In the genomic region with DNA sequence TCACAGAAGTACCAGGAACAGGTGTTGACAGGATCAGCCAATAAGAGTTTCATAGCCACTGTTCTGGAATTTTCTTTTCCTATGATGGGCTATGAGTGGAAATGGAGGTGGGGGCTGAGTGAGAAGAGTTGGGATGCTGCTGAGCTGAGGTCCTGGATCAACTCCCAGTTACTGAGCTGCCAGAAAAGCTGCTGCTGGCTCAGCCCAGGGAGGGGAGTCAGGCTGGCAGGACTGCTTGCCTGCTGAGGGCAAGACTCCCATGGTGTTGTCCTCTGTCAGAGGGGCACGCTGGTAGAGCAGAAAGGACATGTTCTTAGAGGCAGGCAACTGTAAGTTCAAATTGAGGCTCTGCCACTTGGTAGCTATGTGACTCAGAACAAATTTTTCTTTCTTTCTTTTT, we compare ENCODE assay signal across 18 cellular contexts. TPM values are rescaled to one million over a fixed set of nuclear protein-coding genes. Genes with fewer than 3 reads are reported as not detected.
DNase-seq lines count a peak whose midpoint lies in the region; ATAC-seq and TF ChIP-seq lines count a peak whose summit lies in the region.
"Had no signal": no experiment of that assay in that cellular context is flagged by ENCODE, and none has a peak within 500 bp of the region (broad histone marks: within the 10 kb centered on the region; RNA-seq: fewer than 3 reads in every experiment).

No MANE protein-coding gene starts in this region.

- H3K4me3 Mint-ChIP-seq in activated naive CD4-positive, alpha-beta T cell treated with anti-CD3 and anti-CD28 coated beads, Interleukin-2, amount 10 ng/mL, durations not matched to agents 7 days and 5 days = no peak overlapping the region
- H3K4me3 Mint-ChIP-seq: CD4-positive, alpha-beta memory T cell had no signal

- no peaks in the 10 kb centered on the region for H3K27me3 ChIP-seq in heart left ventricle
- no peaks in the 10 kb centered on the region for H3K27me3 ChIP-seq in right cardiac atrium (ENCODE audit: control insufficient read depth, insufficient read depth)
- H3K27me3 ChIP-seq: BLaER1 had no signal

- H3K4me3 ChIP-seq in heart left ventricle (no peak overlapping the region), right cardiac atrium (ENCODE audit: low read length) (no peak overlapping the region)
- H3K4me3 ChIP-seq: BLaER1, GM23248 had no signal

- no peak for ATAC-seq in activated naive CD4-positive, alpha-beta T cell treated with anti-CD3 and anti-CD28 coated beads, Interleukin-2, amount 50 U/mL, for 72 hours
- peak in 3 of 4 donors; percentile 35 to 52 (median 36) for ATAC-seq in heart left ventricle
- ATAC-seq in right cardiac atrium = peak in 1 of 2 donors; percentile 20
- no peak for ATAC-seq in HG02840 (IDR thresholded peaks at IDR 0.05; ENCODE audit: low FRiP score, unreplicated experiment)
- ATAC-seq: HCT116 had no signal

- H3K9me3 ChIP-seq in heart left ventricle (no peaks in the 10 kb centered on the region), right cardiac atrium (ENCODE audit: control insufficient read depth, low read length) (no peaks in the 10 kb centered on the region)
- H3K9me3 ChIP-seq: BLaER1 had no signal

- 50 to 94% (median 91%) methylated on average over 1 of the region's 1 CpG for WGBS in heart left ventricle, 4 donors
- 80% methylated on average over 1 of the region's 1 CpG for WGBS in right cardiac atrium

- intact Hi-C loops in heart left ventricle (cut with DNase I) (no loop called here), right cardiac atrium (cut with DNase I) (no loop called here)

- no peak for TF ChIP-seq CTCF in heart left ventricle (IDR thresholded peaks at IDR 0.05)

- DNase-seq in activated naive CD4-positive, alpha-beta T cell treated with anti-CD3 and anti-CD28 coated beads, Interleukin-2, amount 50 U/mL, for 72 hours (ENCODE audit: low spot score in 2 of 2) = no peak
- DNase-seq in activated naive CD4-positive, alpha-beta T cell treated with anti-CD3 and anti-CD28 coated beads, Interleukin-2, amount 10 ng/mL, durations not matched to agents 7 days and 5 days = no peak
- DNase-seq in NCI-H69 (lab: John Stamatoyannopoulos, UW) = peak; percentile 48
- DNase-seq in heart left ventricle = no peak
- DNase-seq in right cardiac atrium = peak in 2 of 3 donors; percentile 59 to 60
- DNase-seq in putamen (ENCODE audit: low spot score) = no peak
- no peak for DNase-seq in activated CD8-positive, alpha-beta memory T cell treated with anti-CD3 and anti-CD28 coated beads, Interleukin-2, amount 50 U/mL, for 48 hours
- DNase-seq: 8988T; AML-193; CD4-positive, alpha-beta memory T cell; DMS153; DMS79 treated with DMSO at 0.1 percent for 48 hours; EL; GM23248 had no signal

- no peak for TF ChIP-seq POLR2A in heart left ventricle (IDR thresholded peaks at IDR 0.05)

- no peaks in the 10 kb centered on the region for H3K27me3 Mint-ChIP-seq in activated naive CD4-positive, alpha-beta T cell treated with anti-CD3 and anti-CD28 coated beads, Interleukin-2, amount 10 ng/mL, durations not matched to agents 7 days and 5 days
- H3K27me3 Mint-ChIP-seq: CD4-positive, alpha-beta memory T cell had no signal

- peaks cover 7 to 8% of the 10 kb centered on the region in 2 donors for H3K36me3 Mint-ChIP-seq in activated naive CD4-positive, alpha-beta T cell treated with anti-CD3 and anti-CD28 coated beads, Interleukin-2, amount 50 U/mL, for 72 hours
- peaks cover 47% of the 10 kb centered on the region for H3K36me3 Mint-ChIP-seq in activated naive CD4-positive, alpha-beta T cell treated with anti-CD3 and anti-CD28 coated beads, Interleukin-2, amount 10 ng/mL, durations not matched to agents 7 days and 5 days

- no peaks in the 10 kb centered on the region for H3K9me3 Mint-ChIP-seq in activated naive CD4-positive, alpha-beta T cell treated with anti-CD3 and anti-CD28 coated beads, Interleukin-2, amount 50 U/mL, for 72 hours
- H3K9me3 Mint-ChIP-seq in activated naive CD4-positive, alpha-beta T cell treated with anti-CD3 and anti-CD28 coated beads, Interleukin-2, amount 10 ng/mL, durations not matched to agents 7 days and 5 days = no peaks in the 10 kb centered on the region

- H3K27ac ChIP-seq in heart left ventricle (no peak overlapping the region), right cardiac atrium (ENCODE audit: low read length) (no peak overlapping the region)
- H3K27ac ChIP-seq: BLaER1, GM23248, HL-60 had no signal

- CTCF ChIA-PET in activated naive CD4-positive, alpha-beta T cell treated with anti-CD3 and anti-CD28 coated beads, Interleukin-2, amount 10 ng/mL, durations not matched to agents 7 days and 5 days (lab: Charles Lee) = no interaction called here

- peak overlapping the region; percentile 18 to 23 for H3K27ac Mint-ChIP-seq in activated naive CD4-positive, alpha-beta T cell treated with anti-CD3 and anti-CD28 coated beads, Interleukin-2, amount 50 U/mL, for 72 hours
- H3K27ac Mint-ChIP-seq in activated naive CD4-positive, alpha-beta T cell treated with anti-CD3 and anti-CD28 coated beads, Interleukin-2, amount 10 ng/mL, durations not matched to agents 7 days and 5 days = no peak overlapping the region

- no peaks in the 10 kb centered on the region for H3K4me1 Mint-ChIP-seq in activated naive CD4-positive, alpha-beta T cell treated with anti-CD3 and anti-CD28 coated beads, Interleukin-2, amount 10 ng/mL, durations not matched to agents 7 days and 5 days

- peaks cover 0 to 57% (median 21%) of the 10 kb centered on the region in 9 donors for H3K36me3 ChIP-seq in heart left ventricle

- H3K4me1 ChIP-seq in heart left ventricle = peaks cover 0 to 22% (median 10%) of the 10 kb centered on the region in 12 donors
- H3K4me1 ChIP-seq in right cardiac atrium (ENCODE audit: control insufficient read depth, insufficient read depth, low read length) = peaks cover 3% of the 10 kb centered on the region
- H3K4me1 ChIP-seq: BLaER1 had no signal

RNA-seq across cellular contexts. Expression of a gene that starts 11.8 kb away (rescaled TPM):
- total RNA-seq in activated naive CD4-positive, alpha-beta T cell treated with anti-CD3 and anti-CD28 coated beads, Interleukin-2, amount 50 U/mL, for 72 hours = 10 to 100 TPM; 52.8 to 99.0 TPM
- total RNA-seq in heart left ventricle (10 to 100 TPM; 22.2 to 67.6 (median 36.5) TPM), right cardiac atrium (10 to 100 TPM; 68.4 to 91.3 (median 81.1) TPM)
- polyA plus RNA-seq in heart left ventricle (10 to 100 TPM; 12.5 to 38.3 TPM), right cardiac atrium (63.8 TPM)

RNA-seq across cellular contexts. Expression of a gene that starts 11.9 kb away (rescaled TPM):
- 10 to 100 TPM in 1 of 2 donors, 1 to 10 TPM in 1; 8.2 to 13.2 TPM for total RNA-seq in activated naive CD4-positive, alpha-beta T cell treated with anti-CD3 and anti-CD28 coated beads, Interleukin-2, amount 50 U/mL, for 72 hours
- total RNA-seq in heart left ventricle (1 to 10 TPM; 3.7 to 6.4 (median 4.4) TPM), right cardiac atrium (1 to 10 TPM; 5.4 to 9.7 (median 8.2) TPM)
- polyA plus RNA-seq in heart left ventricle (1 to 10 TPM; 1.4 to 3.5 TPM), right cardiac atrium (2.6 TPM)

Comparison
In these comparisons a context has a peak if more than half of its experiments do, and no peak if none do; other contexts are left out.
1. DNase-seq: peak in NCI-H69 (single experiment) and right cardiac atrium (2 of 3); none in activated naive CD4-positive, alpha-beta T cell treated with anti-CD3 and anti-CD28 coated beads, Interleukin-2, amount 50 U/mL, for 72 hours (0 of 2), activated naive CD4-positive, alpha-beta T cell treated with anti-CD3 and anti-CD28 coated beads, Interleukin-2, amount 10 ng/mL, durations not matched to agents 7 days and 5 days (single experiment), heart left ventricle (0 of 5), putamen (single experiment) and activated CD8-positive, alpha-beta memory T cell treated with anti-CD3 and anti-CD28 coated beads, Interleukin-2, amount 50 U/mL, for 48 hours (single experiment).
2. ATAC-seq: peak in heart left ventricle (3 of 4); none in activated naive CD4-positive, alpha-beta T cell treated with anti-CD3 and anti-CD28 coated beads, Interleukin-2, amount 50 U/mL, for 72 hours (0 of 2) and HG02840 (single experiment).